In genomic region chr7:134844200-134844599, GRCh38 we compare ENCODE assay signal across 19 cellular contexts.
DNase-seq lines count a peak whose midpoint lies in the region; FAIRE-seq and TF ChIP-seq lines count a peak whose summit lies in the region.
"Had no signal": no experiment of that assay in that cellular context is flagged by ENCODE, and none has a peak within 500 bp of the region (broad histone marks: within the 10 kb centered on the region; RNA-seq: fewer than 3 reads in every experiment).

No MANE protein-coding gene starts in this region.

- intact Hi-C loops in endothelial cell of umbilical vein (cut with micrococcal nuclease) = no loop called here

- H4K20me1 ChIP-seq in endothelial cell of umbilical vein (replicated peaks; ENCODE audit: control insufficient read depth, extremely low read depth, insufficient read depth, low read length) = no peaks in the 10 kb centered on the region
- peaks cover 72% of the 10 kb centered on the region for H4K20me1 ChIP-seq in osteoblast (ENCODE audit: insufficient read depth, low read length)

- H3K36me3 Mint-ChIP-seq in activated CD4-positive, alpha-beta memory T cell treated with anti-CD3 and anti-CD28 coated beads, Interleukin-2, amount 10 ng/mL, durations not matched to agents 7 days and 5 days (ENCODE audit: low read depth) = no peaks in the 10 kb centered on the region
- H3K36me3 Mint-ChIP-seq: activated CD8-positive, alpha-beta memory T cell treated with anti-CD3 and anti-CD28 coated beads, Interleukin-2, amount 10 ng/mL, durations not matched to agents 7 days and 5 days had no signal

- H3K79me2 ChIP-seq in endothelial cell of umbilical vein (ENCODE audit: control insufficient read depth, insufficient read depth, low read length) (peaks cover 77% of the 10 kb centered on the region), osteoblast (ENCODE audit: insufficient read depth, low read length) (peaks cover 99% of the 10 kb centered on the region)

- no peak for TF ChIP-seq CTCF in endothelial cell of umbilical vein (IDR thresholded peaks at IDR 0.05; ENCODE audit: extremely low read depth in 1 of 2, insufficient read depth in 1 of 2, low read depth in 1 of 2, low read length in 2 of 2)
- no peak for TF ChIP-seq CTCF in osteoblast (IDR thresholded peaks at IDR 0.05; ENCODE audit: extremely low read depth, low read depth, low read length)

- POLR2A ChIA-PET in endothelial cell of umbilical vein (lab: Charles Lee) = no interaction called here
- POLR2A ChIA-PET in activated CD4-positive, alpha-beta memory T cell treated with anti-CD3 and anti-CD28 coated beads, Interleukin-2, amount 10 ng/mL, durations not matched to agents 7 days and 5 days (lab: Charles Lee) = no interaction called here

- DNase-seq in DMS53 treated with DMSO at 0.1 percent for 48 hours (lab: John Stamatoyannopoulos, UW; ENCODE audit: unreplicated experiment) (peak; percentile 89), endothelial cell of umbilical vein (ENCODE audit: low read depth, low spot score) (no peak), osteoblast (ENCODE audit: insufficient read length, low spot score, missing footprints) (no peak), NCI-H446 treated with DMSO at 0.1 percent for 48 hours (lab: John Stamatoyannopoulos, UW) (no peak), MG63 (no peak)
- no peak for DNase-seq in activated CD4-positive, alpha-beta memory T cell treated with anti-CD3 and anti-CD28 coated beads, Interleukin-2, amount 10 ng/mL, durations not matched to agents 7 days and 5 days
- DNase-seq in activated CD4-positive, CD25-positive, alpha-beta regulatory T cell (lab: John Stamatoyannopoulos, UW) = no peak
- DNase-seq: activated CD8-positive, alpha-beta memory T cell treated with anti-CD3 and anti-CD28 coated beads, Interleukin-2, amount 10 ng/mL, durations not matched to agents 7 days and 5 days; dermis blood vessel endothelial cell; DMS153; NCI-H187; T1000 had no signal

- no peaks in the 10 kb centered on the region for H3K27me3 Mint-ChIP-seq in activated CD4-positive, alpha-beta memory T cell treated with anti-CD3 and anti-CD28 coated beads, Interleukin-2, amount 10 ng/mL, durations not matched to agents 7 days and 5 days

- peaks cover 4% of the 10 kb centered on the region for H3K4me1 Mint-ChIP-seq in activated CD4-positive, alpha-beta memory T cell treated with anti-CD3 and anti-CD28 coated beads, Interleukin-2, amount 10 ng/mL, durations not matched to agents 7 days and 5 days
- H3K4me1 Mint-ChIP-seq: activated CD8-positive, alpha-beta memory T cell treated with anti-CD3 and anti-CD28 coated beads, Interleukin-2, amount 10 ng/mL, durations not matched to agents 7 days and 5 days had no signal

- H3K27me3 ChIP-seq in HUES64 (ENCODE audit: insufficient read depth, low read length) (no peaks in the 10 kb centered on the region), endothelial cell of umbilical vein (ENCODE audit: control insufficient read depth in 2 of 2, insufficient read depth in 2 of 2, low read length in 2 of 2) (no peaks in the 10 kb centered on the region), osteoblast (ENCODE audit: insufficient read depth, low read length) (no peaks in the 10 kb centered on the region), MG63 (no peaks in the 10 kb centered on the region)
- H3K27me3 ChIP-seq: cardiac muscle cell, right atrium auricular region had no signal

- H3K36me3 ChIP-seq in HUES64 (ENCODE audit: insufficient read depth, low read length) (peaks cover 56% of the 10 kb centered on the region), endothelial cell of umbilical vein (ENCODE audit: control insufficient read depth in 2 of 2, extremely low read depth in 1 of 2, insufficient read depth in 2 of 2, low read length in 2 of 2) (peaks cover 16% of the 10 kb centered on the region in 2 experiments), osteoblast (ENCODE audit: insufficient read depth, low read length) (peaks cover 84% of the 10 kb centered on the region), MG63 (peaks cover 3% of the 10 kb centered on the region; the same call in 1 of the 2 replicates)

- CTCF ChIA-PET in endothelial cell of umbilical vein (lab: Charles Lee) = interaction anchor here (1.4 to 2.4 kb wide), 2 partner anchors 17 to 154 kb away, joined by 3 to 8 read pairs; no protein-coding TSS in a partner anchor
- CTCF ChIA-PET in activated CD4-positive, alpha-beta memory T cell treated with anti-CD3 and anti-CD28 coated beads, Interleukin-2, amount 10 ng/mL, durations not matched to agents 7 days and 5 days (lab: Charles Lee) = no interaction called here

- H3K27ac Mint-ChIP-seq in activated CD4-positive, alpha-beta memory T cell treated with anti-CD3 and anti-CD28 coated beads, Interleukin-2, amount 10 ng/mL, durations not matched to agents 7 days and 5 days = no peak overlapping the region
- H3K27ac Mint-ChIP-seq: activated CD8-positive, alpha-beta memory T cell treated with anti-CD3 and anti-CD28 coated beads, Interleukin-2, amount 10 ng/mL, durations not matched to agents 7 days and 5 days had no signal

- H3K9me3 ChIP-seq in HUES64 (ENCODE audit: insufficient read depth, low read depth, low read length) = no peaks in the 10 kb centered on the region
- no peaks in the 10 kb centered on the region for H3K9me3 ChIP-seq in endothelial cell of umbilical vein (replicated peaks; ENCODE audit: control insufficient read depth, insufficient read depth, low read length)
- H3K9me3 ChIP-seq in osteoblast (ENCODE audit: low read depth, low read length) = no peaks in the 10 kb centered on the region
- no peaks in the 10 kb centered on the region for H3K9me3 ChIP-seq in MG63
- H3K9me3 ChIP-seq: right atrium auricular region had no signal

- no peak overlapping the region for H3K4me3 ChIP-seq in HUES64 (ENCODE audit: low read length)
- H3K4me3 ChIP-seq in endothelial cell of umbilical vein (replicated peaks in 1 of 3; ENCODE audit: insufficient read depth in 1 of 3, low read depth in 1 of 3, low read length in 3 of 3) = no peak overlapping the region
- no peak overlapping the region for H3K4me3 ChIP-seq in osteoblast (ENCODE audit: insufficient read depth, low read length)
- H3K4me3 ChIP-seq in MG63 = no peak overlapping the region
- H3K4me3 ChIP-seq: cardiac muscle cell, right atrium auricular region had no signal

- dilution Hi-C loops in endothelial cell of umbilical vein (cut with MboI; ENCODE audit: extremely low pct_ligation_motif_present, low sequenced_read_pairs) = no loop called here

- H3K4me2 ChIP-seq in endothelial cell of umbilical vein (ENCODE audit: insufficient read depth, low read length) (no peak overlapping the region), osteoblast (ENCODE audit: insufficient read depth, low read length) (no peak overlapping the region)

- H3K4me1 ChIP-seq in HUES64 (ENCODE audit: insufficient read depth, low read length) (peaks cover 15% of the 10 kb centered on the region), endothelial cell of umbilical vein (ENCODE audit: control insufficient read depth, extremely low read depth, insufficient read depth, low read length) (peaks cover 32% of the 10 kb centered on the region), osteoblast (ENCODE audit: insufficient read depth, low read length) (peaks cover 40% of the 10 kb centered on the region)

- BruUV-seq in endothelial cell of umbilical vein (replicated peaks; lab: Mats Ljungman, UMichigan) = TSS peak; percentile 10

- H2AFZ ChIP-seq in endothelial cell of umbilical vein (ENCODE audit: low read depth, low read length) (no peak overlapping the region), osteoblast (ENCODE audit: low read length) (no peak overlapping the region)

- no peaks in the 10 kb centered on the region for H3K9me3 Mint-ChIP-seq in activated CD4-positive, alpha-beta memory T cell treated with anti-CD3 and anti-CD28 coated beads, Interleukin-2, amount 10 ng/mL, durations not matched to agents 7 days and 5 days

- H3K27ac ChIP-seq in HUES64 (ENCODE audit: low read depth, low read length) = peak overlapping the region; percentile 60
- H3K27ac ChIP-seq in endothelial cell of umbilical vein (ENCODE audit: insufficient read depth, low read depth, low read length) = peak overlapping the region; percentile 9
- peak overlapping the region; percentile 11 for H3K27ac ChIP-seq in osteoblast (ENCODE audit: low read depth, low read length)
- H3K27ac ChIP-seq: cardiac muscle cell, right atrium auricular region had no signal

- TF ChIP-seq POLR2A in endothelial cell of umbilical vein (IDR thresholded peaks at IDR 0.05; ENCODE audit: low read depth, low read length) = no peak

- no peaks in the 10 kb centered on the region for H3K9me1 ChIP-seq in endothelial cell of umbilical vein (replicated peaks; ENCODE audit: control insufficient read depth, extremely low read depth, insufficient read depth, low read length)

- H3K4me3 Mint-ChIP-seq in activated CD4-positive, alpha-beta memory T cell treated with anti-CD3 and anti-CD28 coated beads, Interleukin-2, amount 10 ng/mL, durations not matched to agents 7 days and 5 days = no peak overlapping the region
- H3K4me3 Mint-ChIP-seq: activated CD8-positive, alpha-beta memory T cell treated with anti-CD3 and anti-CD28 coated beads, Interleukin-2, amount 10 ng/mL, durations not matched to agents 7 days and 5 days had no signal

- no peak for FAIRE-seq in endothelial cell of umbilical vein (lab: Jason Lieb, UNC)
- FAIRE-seq: frontal cortex, GM12891, HTR-8/SVneo, RCC 7860 had no signal

- no peak overlapping the region for H3K9ac ChIP-seq in HUES64 (ENCODE audit: low read depth, low read length)
- no peak overlapping the region for H3K9ac ChIP-seq in endothelial cell of umbilical vein (replicated peaks; ENCODE audit: extremely low read depth, insufficient read depth, low read length)

TF ChIP-seq in endothelial cell of umbilical vein, 7 proteins besides CTCF, POLR2A, EP300 and RAD21:
- TF ChIP-seq POLR2AphosphoS5 (IDR thresholded peaks at IDR 0.05; ENCODE audit: insufficient read depth, low read depth, low read length) (no peak), FOS (IDR thresholded peaks at IDR 0.05; ENCODE audit: borderline replicate concordance, insufficient read depth, low read length) (no peak), MAX (IDR thresholded peaks at IDR 0.05; ENCODE audit: insufficient read depth, insufficient read length) (no peak), MYC (IDR thresholded peaks at IDR 0.05; ENCODE audit: low read depth, low read length) (no peak), JUN (IDR thresholded peaks at IDR 0.05; ENCODE audit: borderline replicate concordance, insufficient read depth, insufficient read length, low read depth) (no peak), EZH2 (IDR thresholded peaks at IDR 0.05; ENCODE audit: borderline replicate concordance, low read depth, low read length, severe bottlenecking) (no peak)

Comparison
In these comparisons a context has a peak if more than half of its experiments do, and no peak if none do; other contexts are left out.
1. H3K27ac ChIP-seq: peak in every context shown above with its lines; median percentile 60 in HUES64; 11 in osteoblast; 9 in endothelial cell of umbilical vein.